Comparison of ENCODE assay signal across 24 cellular contexts in genomic region chr12:58034311-58034710, GRCh38.
DNase-seq lines count a peak whose midpoint lies in the region; ATAC-seq and TF ChIP-seq lines count a peak whose summit lies in the region.
"Had no signal": no experiment of that assay in that cellular context is flagged by ENCODE, and none has a peak within 500 bp of the region (broad histone marks: within the 10 kb centered on the region; RNA-seq: fewer than 3 reads in every experiment).

No MANE protein-coding gene starts in this region.

- H3K27ac Mint-ChIP-seq in chondrocyte (ENCODE audit: unreplicated experiment) = peak overlapping the region; percentile 53
- peak overlapping the region; percentile 84 for H3K27ac Mint-ChIP-seq in neural crest cell (ENCODE audit: unreplicated experiment)
- H3K27ac Mint-ChIP-seq: activated CD4-positive, alpha-beta T cell treated with anti-CD3 and anti-CD28 coated beads, Interleukin-2, amount 10 ng/mL, durations not matched to agents 24 days and 14 days; activated naive CD8-positive, alpha-beta T cell treated with anti-CD3 and anti-CD28 coated beads, Interleukin-2, amount 10 ng/mL, durations not matched to agents 7 days and 5 days; activated T-cell treated with anti-CD3 and anti-CD28 coated beads, Interleukin-2, amount 50 U/mL, for 24 hours; CD14-positive monocyte; neural progenitor cell; stimulated activated naive B cell treated with anti-CD40 and anti-IgM and Interleukin-4, amounts not matched to agents 10 μg/mL and 1 μg/mL and 100 μg/mL, for 72 hours; T-helper 2 cell treated with Interferon-gamma antibody and Interleukin-4, amounts not matched to agents 5 μg/mL and 100 μg/mL, for 36 hours had no signal

- H3K9me3 ChIP-seq in right lobe of liver = no peaks in the 10 kb centered on the region

- no peak for TF ChIP-seq POLR2A in right lobe of liver (IDR thresholded peaks at IDR 0.05)

- peaks cover 5% of the 10 kb centered on the region for H3K36me3 Mint-ChIP-seq in chondrocyte (ENCODE audit: low read depth)
- H3K36me3 Mint-ChIP-seq in neural crest cell (ENCODE audit: low read depth) = peaks cover 22% of the 10 kb centered on the region
- H3K36me3 Mint-ChIP-seq: activated naive CD8-positive, alpha-beta T cell treated with anti-CD3 and anti-CD28 coated beads, Interleukin-2, amount 10 ng/mL, durations not matched to agents 7 days and 5 days; CD14-positive monocyte; neural progenitor cell; stimulated activated naive B cell treated with anti-CD40 and anti-IgM and Interleukin-4, amounts not matched to agents 10 μg/mL and 1 μg/mL and 100 μg/mL, for 72 hours had no signal

- H3K27me3 Mint-ChIP-seq in chondrocyte (ENCODE audit: low read depth) (no peaks in the 10 kb centered on the region), neural crest cell (ENCODE audit: low read depth) (no peaks in the 10 kb centered on the region)
- H3K27me3 Mint-ChIP-seq: activated CD4-positive, alpha-beta T cell treated with anti-CD3 and anti-CD28 coated beads, Interleukin-2, amount 10 ng/mL, durations not matched to agents 24 days and 14 days; activated naive CD8-positive, alpha-beta T cell treated with anti-CD3 and anti-CD28 coated beads, Interleukin-2, amount 10 ng/mL, durations not matched to agents 7 days and 5 days; activated T-cell treated with anti-CD3 and anti-CD28 coated beads, Interleukin-2, amount 50 U/mL, for 24 hours had no signal

- no peaks in the 10 kb centered on the region for H3K27me3 ChIP-seq in right lobe of liver
- H3K27me3 ChIP-seq: neural progenitor cell, sigmoid colon had no signal

- no peak overlapping the region for H3K4me3 ChIP-seq in right lobe of liver
- H3K4me3 ChIP-seq: lung, neural progenitor cell, sigmoid colon had no signal

- H3K4me1 Mint-ChIP-seq in chondrocyte (ENCODE audit: low read depth) (peaks cover 11% of the 10 kb centered on the region), neural crest cell (peaks cover 9% of the 10 kb centered on the region)
- H3K4me1 Mint-ChIP-seq: activated CD4-positive, alpha-beta T cell treated with anti-CD3 and anti-CD28 coated beads, Interleukin-2, amount 10 ng/mL, durations not matched to agents 24 days and 14 days; activated naive CD8-positive, alpha-beta T cell treated with anti-CD3 and anti-CD28 coated beads, Interleukin-2, amount 10 ng/mL, durations not matched to agents 7 days and 5 days; CD14-positive monocyte; central memory CD8-positive, alpha-beta T cell; neural progenitor cell; stimulated activated naive B cell treated with anti-CD40 and anti-IgM and Interleukin-4, amounts not matched to agents 10 μg/mL and 1 μg/mL and 100 μg/mL, for 72 hours had no signal

- H3K9me3 Mint-ChIP-seq in chondrocyte (ENCODE audit: low read depth) (peaks cover 46% of the 10 kb centered on the region), neural crest cell (peaks cover 29% of the 10 kb centered on the region)

- H3K4me3 Mint-ChIP-seq in chondrocyte (ENCODE audit: unreplicated experiment) = no peak overlapping the region
- H3K4me3 Mint-ChIP-seq in neural crest cell = no peak overlapping the region
- H3K4me3 Mint-ChIP-seq: activated CD4-positive, alpha-beta T cell treated with anti-CD3 and anti-CD28 coated beads, Interleukin-2, amount 10 ng/mL, durations not matched to agents 24 days and 14 days; activated naive CD8-positive, alpha-beta T cell treated with anti-CD3 and anti-CD28 coated beads, Interleukin-2, amount 10 ng/mL, durations not matched to agents 7 days and 5 days; activated T-cell treated with anti-CD3 and anti-CD28 coated beads, Interleukin-2, amount 50 U/mL, for 24 hours; CD14-positive monocyte; central memory CD8-positive, alpha-beta T cell; neural progenitor cell; stimulated activated naive B cell treated with anti-CD40 and anti-IgM and Interleukin-4, amounts not matched to agents 10 μg/mL and 1 μg/mL and 100 μg/mL, for 72 hours; T-helper 2 cell treated with Interferon-gamma antibody and Interleukin-4, amounts not matched to agents 5 μg/mL and 100 μg/mL, for 36 hours had no signal

- no peak for ATAC-seq in right lobe of liver
- ATAC-seq: stimulated activated naive B cell treated with anti-CD40 and anti-IgM and Interleukin-4, amounts not matched to agents 10 μg/mL and 1 μg/mL and 100 μg/mL, for 72 hours had no signal

- 62% methylated on average over 2 of the region's 3 CpGs for WGBS in right lobe of liver (ENCODE audit: insufficient coverage, low coverage, low lambda C conversion rate, missing lambda C conversion rate)

- H3K36me3 ChIP-seq in right lobe of liver = no peaks in the 10 kb centered on the region
- H3K36me3 ChIP-seq: neural progenitor cell, sigmoid colon had no signal

- DNase-seq in EL = peak; percentile 46
- peak; percentile 39 for DNase-seq in NCI-H226
- DNase-seq in chondrocyte (ENCODE audit: low spot score) = no peak
- no peak for DNase-seq in neural crest cell (ENCODE audit: low read depth, low spot score)
- DNase-seq in activated CD8-positive, alpha-beta memory T cell treated with anti-CD3 and anti-CD28 coated beads, Interleukin-2, amount 50 U/mL, for 48 hours = no peak
- no peak for DNase-seq in right lobe of liver
- no peak for DNase-seq in posterior cingulate gyrus
- DNase-seq: activated CD4-positive, alpha-beta T cell treated with anti-CD3 and anti-CD28 coated beads, Interleukin-2, amount 10 ng/mL, durations not matched to agents 24 days and 14 days; activated gamma-delta T cell; activated naive CD8-positive, alpha-beta T cell treated with anti-CD3 and anti-CD28 coated beads, Interleukin-2, amount 10 ng/mL, durations not matched to agents 7 days and 5 days; activated T-cell treated with anti-CD3 and anti-CD28 coated beads, Interleukin-2, amount 50 U/mL, for 24 hours; head of caudate nucleus; kidney glomerular epithelial cell; NCI-H1092; NCI-H2029; NCI-H2227 treated with DMSO at 0.1 percent for 48 hours; NCI-H82; sigmoid colon; stimulated activated naive B cell treated with anti-CD40 and anti-IgM and Interleukin-4, amounts not matched to agents 10 μg/mL and 1 μg/mL and 100 μg/mL, for 72 hours had no signal

- H3K4me1 ChIP-seq in right lobe of liver = no peaks in the 10 kb centered on the region
- H3K4me1 ChIP-seq: neural progenitor cell, sigmoid colon had no signal

- intact Hi-C loops in right lobe of liver (cut with DNase I) (no loop called here), posterior cingulate gyrus (cut with DNase I) (no loop called here)

- TF ChIP-seq CTCF in chondrocyte (IDR thresholded peaks at IDR 0.05) (no peak), neural crest cell (conservative IDR thresholded peaks at IDR 0.05) (no peak), right lobe of liver (IDR thresholded peaks at IDR 0.05) (no peak)

- H3K27ac ChIP-seq in right lobe of liver = no peak overlapping the region
- H3K27ac ChIP-seq: neural progenitor cell, sigmoid colon had no signal

Comparison
In these comparisons a context has a peak if more than half of its experiments do, and no peak if none do; other contexts are left out.
1. DNase-seq: peak in EL (single experiment) and NCI-H226 (single experiment); none in chondrocyte (single experiment), neural crest cell (single experiment), activated CD8-positive, alpha-beta memory T cell treated with anti-CD3 and anti-CD28 coated beads, Interleukin-2, amount 50 U/mL, for 48 hours (single experiment), right lobe of liver (0 of 3) and posterior cingulate gyrus (0 of 10).